In the genomic region with DNA sequence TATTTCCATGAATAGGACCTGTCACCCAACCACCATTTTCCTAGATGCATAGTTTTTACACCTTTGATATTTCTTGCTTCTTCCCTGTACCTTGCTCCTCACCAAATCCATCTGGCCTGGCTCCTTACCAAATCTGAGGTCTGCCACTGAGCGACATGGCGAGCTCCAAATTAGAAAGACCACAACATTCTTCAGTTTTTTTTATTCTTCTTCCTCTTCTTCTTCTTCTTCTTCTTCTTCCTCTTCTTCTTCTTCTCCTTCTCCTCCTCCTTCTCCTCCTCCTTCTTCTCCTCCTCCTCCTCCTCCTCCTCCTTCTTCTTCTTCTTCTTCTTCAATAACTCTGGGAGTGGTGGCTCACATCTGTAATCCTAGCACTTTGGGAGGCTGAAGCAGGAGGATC, we compare ENCODE assay signal across 18 cellular contexts. TPM values are rescaled to one million over a fixed set of nuclear protein-coding genes. Genes with fewer than 3 reads are reported as not detected.
DNase-seq lines count a peak whose midpoint lies in the region; ATAC-seq and TF ChIP-seq lines count a peak whose summit lies in the region.
"Had no signal": no experiment of that assay in that cellular context is flagged by ENCODE, and none has a peak within 500 bp of the region (broad histone marks: within the 10 kb centered on the region; RNA-seq: fewer than 3 reads in every experiment).

No MANE protein-coding gene starts in this region.

- H2BK5ac ChIP-seq in IMR-90 (ENCODE audit: low read depth, low read length, poor library complexity, severe bottlenecking), result peak overlapping the region; percentile 34

- in situ Hi-C loops in IMR-90 (cut with MboI; ENCODE audit: low sequenced_read_pairs), result loop anchor here (25.0 kb wide), 1 partner anchor 342 kb away; a partner anchor contains a TSS

- peaks cover 19% of the 10 kb centered on the region for H3K27me3 Mint-ChIP-seq in CD4-positive, alpha-beta T cell
- H3K27me3 Mint-ChIP-seq in stimulated activated naive B cell treated with anti-CD40 and anti-IgM and Interleukin-4, amounts not matched to agents 10 μg/mL and 1 μg/mL and 100 μg/mL, for 72 hours, result peaks cover 0 to 6% of the 10 kb centered on the region in 2 donors
- H3K27me3 Mint-ChIP-seq: progenitor cell of endocrine pancreas had no signal

- H3K4me2 ChIP-seq in BLaER1, result peak overlapping the region; percentile 81
- H3K4me2 ChIP-seq in IMR-90 (ENCODE audit: low read depth, low read length), result no peak overlapping the region
- H3K4me2 ChIP-seq in PC-3 (ENCODE audit: low read length), result peak overlapping the region; percentile 38; the same call in 1 of the 2 replicates
- H3K4me2 ChIP-seq: SK-N-SH had no signal

- POLR2A ChIA-PET in IMR-90 (lab: Charles Lee; ENCODE audit: unreplicated experiment), result interaction anchor here (0.6 kb wide), 3 partner anchors 31 to 350 kb away, joined by 3 to 8 read pairs (median 4); no protein-coding TSS in a partner anchor
- POLR2A ChIA-PET in PC-3 (lab: Charles Lee; ENCODE audit: unreplicated experiment), result no interaction called here
- POLR2A ChIA-PET in CD4-positive, alpha-beta T cell (lab: Charles Lee), result interaction anchor here (0.7 to 1.3 kb wide), 4 partner anchors 9 to 85 kb away, joined by 5 to 8 read pairs (median 6); a partner anchor contains a TSS

- TF ChIP-seq CTCF in IMR-90 (conservative IDR thresholded peaks at IDR 0.05; ENCODE audit: low read depth, low read length) (no peak), PC-3 (conservative IDR thresholded peaks at IDR 0.05; ENCODE audit: low read depth, low read length) (no peak)
- no peak for TF ChIP-seq CTCF in CD4-positive, alpha-beta T cell (IDR thresholded peaks at IDR 0.05)

- H2AK5ac ChIP-seq in IMR-90 (ENCODE audit: low read depth, low read length), result no peak overlapping the region; the same call in 1 of the 2 replicates

- peaks cover 8 to 49% of the 10 kb centered on the region in 2 experiments for H3K79me1 ChIP-seq in IMR-90 (ENCODE audit: low read depth in 1 of 2, low read length in 2 of 2)

- no peak overlapping the region for H2BK20ac ChIP-seq in IMR-90 (ENCODE audit: low read depth, low read length)

- no peak overlapping the region for H4K91ac ChIP-seq in IMR-90 (ENCODE audit: insufficient read depth, low read depth, low read length)

- DNase-seq in IMR-90, result no peak
- no peak for DNase-seq in PC-3
- DNase-seq in CD4-positive, alpha-beta T cell, result no peak
- DNase-seq in stimulated activated naive B cell treated with anti-CD40 and anti-IgM and Interleukin-4, amounts not matched to agents 10 μg/mL and 1 μg/mL and 100 μg/mL, for 72 hours, result no peak
- no peak for DNase-seq in stimulated activated CD4-positive, alpha-beta T cell treated with anti-CD3 and anti-CD28 coated beads, Interleukin-1b, Interleukin-23, amount 100 ng/mL, for 48 hours
- DNase-seq: DMS79; NCI-H146; NCI-H748 treated with DMSO at 0.1 percent for 48 hours; nephron progenitor cell; SK-N-SH; stimulated activated CD4-positive, alpha-beta T cell treated with anti-CD3 and anti-CD28 coated beads, Interleukin-4, amount 100 ng/mL, for 1 hour had no signal

- no peak overlapping the region for H3K4me3 Mint-ChIP-seq in CD4-positive, alpha-beta T cell
- no peak overlapping the region for H3K4me3 Mint-ChIP-seq in stimulated activated naive B cell treated with anti-CD40 and anti-IgM and Interleukin-4, amounts not matched to agents 10 μg/mL and 1 μg/mL and 100 μg/mL, for 72 hours
- H3K4me3 Mint-ChIP-seq: nephron progenitor cell had no signal

- H2AFZ ChIP-seq in IMR-90 (replicated peaks; ENCODE audit: low read length, poor library complexity) (no peak overlapping the region), PC-3 (ENCODE audit: low read length) (no peak overlapping the region)

- H3K9me3 ChIP-seq in BLaER1, result no peaks in the 10 kb centered on the region
- no peaks in the 10 kb centered on the region for H3K9me3 ChIP-seq in IMR-90 (ENCODE audit: control insufficient read depth, insufficient read depth, low read length)
- no peaks in the 10 kb centered on the region for H3K9me3 ChIP-seq in PC-3 (ENCODE audit: low read length)
- no peaks in the 10 kb centered on the region for H3K9me3 ChIP-seq in muscle layer of colon (ENCODE audit: low read length)
- no peaks in the 10 kb centered on the region for H3K9me3 ChIP-seq in CD4-positive, alpha-beta T cell (ENCODE audit: control insufficient read depth, low read length)
- H3K9me3 ChIP-seq: Peyer's patch, SK-N-SH had no signal

- peaks cover 44% of the 10 kb centered on the region for H3K4me1 Mint-ChIP-seq in CD4-positive, alpha-beta T cell (ENCODE audit: low read depth)
- H3K4me1 Mint-ChIP-seq in stimulated activated naive B cell treated with anti-CD40 and anti-IgM and Interleukin-4, amounts not matched to agents 10 μg/mL and 1 μg/mL and 100 μg/mL, for 72 hours, result peaks cover 20 to 31% of the 10 kb centered on the region in 2 donors

- H3K18ac ChIP-seq in IMR-90 (ENCODE audit: low read depth, low read length), result no peak overlapping the region

- dilution Hi-C loops in IMR-90 (cut with HindIII; ENCODE audit: low sequenced_read_pairs, unreplicated experiment), result loop anchor here (25.0 kb wide), 1 partner anchor 92 kb away; no protein-coding TSS in a partner anchor

- H4K5ac ChIP-seq in IMR-90 (ENCODE audit: low read depth, low read length), result peak overlapping the region; percentile 69; the same call in 1 of the 2 replicates

- H3K36me3 Mint-ChIP-seq in CD4-positive, alpha-beta T cell (ENCODE audit: low read depth), result no peaks in the 10 kb centered on the region
- H3K36me3 Mint-ChIP-seq in stimulated activated naive B cell treated with anti-CD40 and anti-IgM and Interleukin-4, amounts not matched to agents 10 μg/mL and 1 μg/mL and 100 μg/mL, for 72 hours, result no peaks in the 10 kb centered on the region
- H3K36me3 Mint-ChIP-seq: CD4-positive, alpha-beta memory T cell had no signal

- peak overlapping the region; percentile 11; the same call in 1 of the 3 replicates for H2BK15ac ChIP-seq in IMR-90 (ENCODE audit: low read depth, low read length)

- no peak for ATAC-seq in IMR-90 (ENCODE audit: low read depth)
- ATAC-seq in PC-3, result no peak
- ATAC-seq in CD4-positive, alpha-beta T cell (ENCODE audit: poor library complexity), result no peak
- ATAC-seq in HG03095 (IDR thresholded peaks at IDR 0.05; ENCODE audit: unreplicated experiment), result no peak
- ATAC-seq in stimulated activated naive B cell treated with anti-CD40 and anti-IgM and Interleukin-4, amounts not matched to agents 10 μg/mL and 1 μg/mL and 100 μg/mL, for 72 hours (replicated peaks), result no peak

- H3K27me3 ChIP-seq in BLaER1, result peaks cover 2% of the 10 kb centered on the region
- H3K27me3 ChIP-seq in IMR-90 (ENCODE audit: control insufficient read depth, insufficient read depth, low read length), result no peaks in the 10 kb centered on the region
- H3K27me3 ChIP-seq in PC-3 (ENCODE audit: low read length), result no peaks in the 10 kb centered on the region
- H3K27me3 ChIP-seq in muscle layer of colon (ENCODE audit: control insufficient read depth in 1 of 2, insufficient read depth in 2 of 2, low read length in 2 of 2), result no peaks in the 10 kb centered on the region
- H3K27me3 ChIP-seq in CD4-positive, alpha-beta T cell (ENCODE audit: control insufficient read depth, insufficient read depth, low read length), result peaks cover 16% of the 10 kb centered on the region
- H3K27me3 ChIP-seq: Peyer's patch had no signal

- no peak overlapping the region for H3K27ac Mint-ChIP-seq in CD4-positive, alpha-beta T cell
- H3K27ac Mint-ChIP-seq in stimulated activated naive B cell treated with anti-CD40 and anti-IgM and Interleukin-4, amounts not matched to agents 10 μg/mL and 1 μg/mL and 100 μg/mL, for 72 hours, result no peak overlapping the region
- H3K27ac Mint-ChIP-seq: nephron progenitor cell, progenitor cell of endocrine pancreas had no signal

- no peak overlapping the region for H3K56ac ChIP-seq in IMR-90 (ENCODE audit: extremely low read depth, insufficient read depth, low read length)

- H3K9me3 Mint-ChIP-seq in CD4-positive, alpha-beta T cell, result no peaks in the 10 kb centered on the region
- no peaks in the 10 kb centered on the region for H3K9me3 Mint-ChIP-seq in stimulated activated naive B cell treated with anti-CD40 and anti-IgM and Interleukin-4, amounts not matched to agents 10 μg/mL and 1 μg/mL and 100 μg/mL, for 72 hours
- H3K9me3 Mint-ChIP-seq: CD4-positive, alpha-beta memory T cell; nephron progenitor cell had no signal

- H3K4me3 ChIP-seq in BLaER1, result no peak overlapping the region
- no peak overlapping the region for H3K4me3 ChIP-seq in IMR-90 (ENCODE audit: insufficient read depth, low read depth, low read length)
- no peak overlapping the region for H3K4me3 ChIP-seq in PC-3 (ENCODE audit: low read length)
- no peak overlapping the region for H3K4me3 ChIP-seq in muscle layer of colon (ENCODE audit: low read depth in 1 of 2, low read length in 2 of 2)
- H3K4me3 ChIP-seq: Peyer's patch, skin epidermis had no signal

- TF ChIP-seq POLR2A in IMR-90 (IDR thresholded peaks at IDR 0.05; ENCODE audit: low read depth, low read length), result no peak

- peaks cover 8% of the 10 kb centered on the region; the same call in 1 of the 2 replicates for H3K9me1 ChIP-seq in IMR-90 (ENCODE audit: insufficient read depth, low read length)

- H3K4me1 ChIP-seq in BLaER1, result peaks cover 53% of the 10 kb centered on the region
- H3K4me1 ChIP-seq in IMR-90 (ENCODE audit: control insufficient read depth, insufficient read depth, low read length), result peaks cover 10% of the 10 kb centered on the region
- H3K4me1 ChIP-seq in PC-3 (ENCODE audit: insufficient read depth, low read length), result peaks cover 33% of the 10 kb centered on the region
- peaks cover 60% of the 10 kb centered on the region for H3K4me1 ChIP-seq in muscle layer of colon (ENCODE audit: insufficient read depth, low read length)

- no peak overlapping the region for H4K8ac ChIP-seq in IMR-90 (ENCODE audit: low read depth in 2 of 2, low read length in 2 of 2)

- H3F3A ChIP-seq in PC-3 (ENCODE audit: low read length, unreplicated experiment), result no peaks in the 10 kb centered on the region

- no peaks in the 10 kb centered on the region for H3K79me2 ChIP-seq in PC-3 (ENCODE audit: low read length)

- H4K20me1 ChIP-seq in BLaER1, result no peaks in the 10 kb centered on the region
- H4K20me1 ChIP-seq in IMR-90 (ENCODE audit: insufficient read depth, low read length), result no peaks in the 10 kb centered on the region
- no peaks in the 10 kb centered on the region for H4K20me1 ChIP-seq in PC-3 (ENCODE audit: low read length)

- TF ChIP-seq RAD21 in IMR-90 (IDR thresholded peaks at IDR 0.05; ENCODE audit: low read length), result no peak

- peak overlapping the region; percentile 30; the same call in 1 of the 2 replicates for H2BK120ac ChIP-seq in IMR-90 (ENCODE audit: low read depth, low read length)

- intact Hi-C loops in IMR-90 (cut with micrococcal nuclease) (no loop called here), PC-3 (cut with micrococcal nuclease) (no loop called here)
- intact Hi-C loops in CD4-positive, alpha-beta T cell (cut with DNase I, micrococcal nuclease), result no loop called here

- CTCF ChIA-PET in IMR-90 (lab: Yijun Ruan, JAX), result no interaction called here
- CTCF ChIA-PET in PC-3 (lab: Charles Lee), result interaction anchor here (0.6 kb wide), 1 partner anchor 88 kb away, joined by 4 read pairs; no protein-coding TSS in a partner anchor
- CTCF ChIA-PET in CD4-positive, alpha-beta T cell (lab: Charles Lee), result no interaction called here

- no peaks in the 10 kb centered on the region for H3K36me3 ChIP-seq in BLaER1
- H3K36me3 ChIP-seq in IMR-90 (ENCODE audit: control insufficient read depth, insufficient read depth, low read length), result no peaks in the 10 kb centered on the region; the same call in 1 of the 2 replicates
- H3K36me3 ChIP-seq in PC-3 (ENCODE audit: low read depth, low read length), result no peaks in the 10 kb centered on the region
- no peaks in the 10 kb centered on the region for H3K36me3 ChIP-seq in muscle layer of colon (ENCODE audit: insufficient read depth, low read length)
- H3K36me3 ChIP-seq: Peyer's patch had no signal

- no TSS peak for BruUV-seq in IMR-90 (replicated peaks; lab: Mats Ljungman, UMichigan)
- no TSS peak for BruUV-seq in PC-3 (replicated peaks; lab: Mats Ljungman, UMichigan)

- H3K9ac ChIP-seq in BLaER1 (no peak overlapping the region), IMR-90 (ENCODE audit: low read depth, low read length) (no peak overlapping the region), PC-3 (ENCODE audit: low read length) (no peak overlapping the region), muscle layer of colon (ENCODE audit: low read length) (no peak overlapping the region)
- H3K9ac ChIP-seq: SK-N-SH had no signal

- H3K27ac ChIP-seq in BLaER1 (0 out of 2 replicates have a peak overlapping the region, but pooled peaks have one; percentile 32), IMR-90 (ENCODE audit: insufficient read depth, low read length) (0 out of 2 replicates have a peak overlapping the region, but pooled peaks have one; percentile 25), PC-3 (ENCODE audit: low read length) (peak overlapping the region; percentile 36; the same call in 1 of the 2 replicates), muscle layer of colon (ENCODE audit: low read depth, low read length) (peak overlapping the region; percentile 53)
- H3K27ac ChIP-seq in CD4-positive, alpha-beta T cell (ENCODE audit: low read depth, low read length), result no peak overlapping the region

- H3K23ac ChIP-seq in IMR-90 (ENCODE audit: low read depth, low read length), result peak overlapping the region; percentile 39; the same call in 1 of the 2 replicates

- H3K4ac ChIP-seq in IMR-90 (ENCODE audit: low read depth, low read length), result peak overlapping the region; percentile 63

- H3K9me2 ChIP-seq in PC-3 (replicated peaks; ENCODE audit: low read length), result no peaks in the 10 kb centered on the region
- H3K9me2 ChIP-seq: SK-N-SH had no signal

- no peak overlapping the region for H2AK9ac ChIP-seq in IMR-90 (replicated peaks; ENCODE audit: low read depth, low read length, poor library complexity)

- H3K14ac ChIP-seq in IMR-90 (replicated peaks; ENCODE audit: low read depth, low read length), result no peak overlapping the region; the same call in 1 of the 2 replicates

- WGBS in IMR-90 (ENCODE audit: extremely low coverage in 2 of 2, insufficient read length in 1 of 2), 2 experiments, result 90% methylated on average over 2 of the region's 2 CpGs; no CpG with 5 or more reads in 1 of the 2 experiments

RNA-seq across cellular contexts. Expression of a gene that starts 7.1 kb away (rescaled TPM):
- total RNA-seq in IMR-90 (2012; rRNA removed), result 96.8 and 102 TPM in 2 replicates
- polyA plus RNA-seq in IMR-90 (2012; rRNA removed), result 28.7 and 31.2 TPM in 2 replicates
- polyA plus RNA-seq in IMR-90 (2012; cell fraction: cytosol; rRNA removed), result 11.9 and 18.5 TPM in 2 replicates
- polyA plus RNA-seq in IMR-90 (2012; cell fraction: nucleus; rRNA removed; ENCODE audit: low replicate concordance), result 9.1 and 28.6 TPM in 2 replicates
- 1.8 and 2.2 TPM in 2 replicates for total RNA-seq in PC-3 (2014; rRNA removed)
- total RNA-seq in CD4-positive, alpha-beta T cell, result under 1 TPM; 0.08 to 0.19 TPM
- polyA plus RNA-seq: CD4-positive, alpha-beta memory T cell had no signal

RNA-seq across cellular contexts. Expression of a gene that starts 45.1 kb away (rescaled TPM):
- total RNA-seq in IMR-90 (2012; rRNA removed) (11.3 and 14.4 TPM in 2 replicates), PC-3 (2014; rRNA removed) (12.4 and 12.8 TPM in 2 replicates)
- 6.8 and 7.2 TPM in 2 replicates for polyA plus RNA-seq in IMR-90 (2012; rRNA removed)
- 0.82 and 1.1 TPM in 2 replicates for polyA plus RNA-seq in IMR-90 (2012; cell fraction: cytosol; rRNA removed)
- 1.3 and 13.2 TPM in 2 replicates for polyA plus RNA-seq in IMR-90 (2012; cell fraction: nucleus; rRNA removed; ENCODE audit: low replicate concordance)
- 10 to 100 TPM; 37.9 to 39.3 TPM for total RNA-seq in CD4-positive, alpha-beta T cell

Comparison
In these comparisons a context has a peak if more than half of its experiments do, and no peak if none do; other contexts are left out.
1. RNA of a gene that starts 7.1 kb away (total RNA-seq): 96.8 to 102 TPM in IMR-90; 1.8 to 2.2 TPM in PC-3 and 0.08 to 0.19 TPM in CD4-positive, alpha-beta T cell; every median in the first group is over 10 times any median in the second.